In genomic region chr11:65958306-65958705, GRCh38 we compare ENCODE assay signal across 1 cellular context.
TF ChIP-seq lines count a peak whose summit lies in the region.

No MANE protein-coding gene starts in this region.

TF ChIP-seq in HepG2, 621 proteins besides CTCF, POLR2A, EP300 and RAD21:
- TF ChIP-seq POLR2AphosphoS2 (IDR thresholded peaks at IDR 0.05; ENCODE audit: low read depth, low read length) = no peak
- 0 out of 2 replicates have a peak, but pooled peaks have one; percentile 9 for TF ChIP-seq ZNF629 (CRISPR knock-in tag; conservative IDR thresholded peaks at IDR 0.05)
